8 cellular contexts compared by ENCODE assay signal in genomic region chr2:142416996-142417395, GRCh38.
"Had no signal": no experiment of that assay in that cellular context is flagged by ENCODE, and none has a peak within 500 bp of the region (broad histone marks: within the 10 kb centered on the region; RNA-seq: fewer than 3 reads in every experiment).

No MANE protein-coding gene starts in this region.

- H3K4me3 ChIP-seq: GM12878 had no signal

- FAIRE-seq: G401.6, GM12878, GM12891, GM12892, GM18507, GM19239 had no signal

- ATAC-seq: GM12878 had no signal

- DNase-seq: GDM1, GF-D8 had no signal
